8 cellular contexts compared by ENCODE assay signal in genomic region chr7:30225863-30226361, GRCh38.
A peak's percentile ranks its signal among the peaks of the same experiment; 100 is the strongest.
DNase-seq lines count a peak whose midpoint lies in the region; ATAC-seq lines count a peak whose summit lies in the region.

No MANE protein-coding gene starts in this region.

- H3K4me3 ChIP-seq in BLaER1 treated with 17β-estradiol and CSF1 and Interleukin-3, amounts not matched to agents 10 nM and 100 nM, result peak overlapping the region in 2 of 10 experiments; percentile 6 to 23; a peak in 4 of 20 replicates

- H3K4me1 ChIP-seq in BLaER1 treated with 17β-estradiol and CSF1 and Interleukin-3, amounts not matched to agents 10 nM and 100 nM, result peaks cover 21 to 74% (median 45%) of the 10 kb centered on the region in 10 experiments

- ATAC-seq in GM19035 (IDR thresholded peaks at IDR 0.05; ENCODE audit: unreplicated experiment) (peak; percentile 65), HG03175 (IDR thresholded peaks at IDR 0.05; ENCODE audit: unreplicated experiment) (peak; percentile 85)
- peak; percentile 78 for ATAC-seq in stimulated activated naive CD8-positive, alpha-beta T cell treated with anti-CD3 and anti-CD28 coated beads, Interleukin-15, Interleukin-2, amounts not matched to agents 100 U/mL and 50 U/mL, for 24 hours

- H3K9ac ChIP-seq in BLaER1 treated with 17β-estradiol and CSF1 and Interleukin-3, amounts not matched to agents 10 nM and 100 nM, result peak overlapping the region; percentile 32 to 64 (median 54); a peak in 19 of 22 replicates

- H4K20me1 ChIP-seq in BLaER1 treated with 17β-estradiol and CSF1 and Interleukin-3, amounts not matched to agents 10 nM and 100 nM, result no peaks in the 10 kb centered on the region

- DNase-seq in NCI-H2196 (lab: John Stamatoyannopoulos, UW; ENCODE audit: unreplicated experiment), result peak; percentile 41
- peak; percentile 86 for DNase-seq in astrocyte of the hippocampus (ENCODE audit: low read depth, low spot score)
- peak; percentile 97 for DNase-seq in kidney tubule cell (ENCODE audit: low spot score)
- DNase-seq in stimulated activated naive CD8-positive, alpha-beta T cell treated with anti-CD3 and anti-CD28 coated beads, Interleukin-15, Interleukin-2, amounts not matched to agents 100 U/mL and 50 U/mL, for 24 hours, result peak; percentile 24
- DNase-seq in NCI-H526 treated with DMSO at 0.1 percent for 48 hours (lab: John Stamatoyannopoulos, UW), result no peak

- H3K27ac ChIP-seq in BLaER1 treated with 17β-estradiol and CSF1 and Interleukin-3, amounts not matched to agents 10 nM and 100 nM, result peak overlapping the region; percentile 64 to 82 (median 77); a peak in 21 of 22 replicates

- H3K4me2 ChIP-seq in BLaER1 treated with 17β-estradiol and CSF1 and Interleukin-3, amounts not matched to agents 10 nM and 100 nM, result peak overlapping the region; percentile 41 to 95 (median 81)

- H3K27me3 ChIP-seq in BLaER1 treated with 17β-estradiol and CSF1 and Interleukin-3, amounts not matched to agents 10 nM and 100 nM, result no peaks in the 10 kb centered on the region

- H3K36me3 ChIP-seq in BLaER1 treated with 17β-estradiol and CSF1 and Interleukin-3, amounts not matched to agents 10 nM and 100 nM, result no peaks in the 10 kb centered on the region

- peaks cover 0 to 17% (median 3%) of the 10 kb centered on the region in 11 experiments; a peak in 10 of 22 replicates for H3K9me3 ChIP-seq in BLaER1 treated with 17β-estradiol and CSF1 and Interleukin-3, amounts not matched to agents 10 nM and 100 nM (replicated peaks in 1 of 11)
